In the genomic region with DNA sequence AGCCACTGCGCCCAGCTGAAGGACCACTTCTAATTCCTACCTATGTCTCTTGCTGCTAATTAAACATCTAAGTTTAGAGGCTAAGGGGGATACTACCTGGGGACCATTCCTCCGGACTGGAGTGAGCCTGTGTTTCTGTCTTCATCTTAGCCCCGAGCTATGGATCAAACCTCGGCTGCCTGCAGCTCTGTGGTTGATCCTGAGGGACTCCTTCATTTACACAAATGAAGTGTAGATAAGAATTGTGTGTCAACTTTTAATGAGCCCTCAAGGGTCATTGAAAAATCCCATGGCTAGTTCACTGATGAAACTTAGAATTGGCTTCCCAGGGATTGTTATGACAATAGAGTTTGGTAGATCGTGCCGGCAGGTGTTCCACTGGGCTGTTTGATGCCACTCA, we compare ENCODE assay signal across 22 cellular contexts. TPM values are rescaled to one million over a fixed set of nuclear protein-coding genes. Genes with fewer than 3 reads are reported as not detected.
DNase-seq lines count a peak whose midpoint lies in the region; ATAC-seq and TF ChIP-seq lines count a peak whose summit lies in the region.
"Had no signal": no experiment of that assay in that cellular context is flagged by ENCODE, and none has a peak within 500 bp of the region (broad histone marks: within the 10 kb centered on the region; RNA-seq: fewer than 3 reads in every experiment).

No MANE protein-coding gene starts in this region.

- H3K4me1 ChIP-seq in lower lobe of right lung = no peaks in the 10 kb centered on the region

- intact Hi-C loops in lower lobe of right lung (cut with DNase I) = no loop called here

- H3K4me3 ChIP-seq in lower lobe of right lung = no peak overlapping the region
- H3K4me3 ChIP-seq: GM12878 had no signal

- DNase-seq in NCI-H2196 (lab: John Stamatoyannopoulos, UW; ENCODE audit: unreplicated experiment) (peak; percentile 56), NCI-H2196 treated with DMSO at 0.1 percent for 48 hours (lab: John Stamatoyannopoulos, UW; ENCODE audit: unreplicated experiment) (no peak), DMS79 (lab: John Stamatoyannopoulos, UW) (peak; percentile 71), lower lobe of right lung (no peak), SHP77 treated with DMSO at 0.1 percent for 48 hours (lab: John Stamatoyannopoulos, UW) (no peak)
- no peak for DNase-seq in activated CD4-positive, alpha-beta T cell treated with anti-CD3 and anti-CD28 coated beads, Interleukin-2, amount 50 U/mL, for 1 hour
- DNase-seq: 8988T; C1 segment of cervical spinal cord; CD4-positive, CD25-positive, alpha-beta regulatory T cell; DMS153; DND-41; EL; GOT3; H7; HFFc6; IMR-90 had no signal

- no peaks in the 10 kb centered on the region for H3K9me3 ChIP-seq in lower lobe of right lung

- ATAC-seq in lower lobe of right lung = peak; percentile 44 to 53
- no peak for ATAC-seq in HG02870 (IDR thresholded peaks at IDR 0.05; ENCODE audit: unreplicated experiment)
- ATAC-seq: GM12878, HCT116 had no signal

- H3K27ac ChIP-seq in lower lobe of right lung = no peak overlapping the region

- no peaks in the 10 kb centered on the region for H3K36me3 ChIP-seq in lower lobe of right lung

- H3K27me3 ChIP-seq in lower lobe of right lung (ENCODE audit: low read depth) = no peaks in the 10 kb centered on the region

- no peak for TF ChIP-seq CTCF in lower lobe of right lung (IDR thresholded peaks at IDR 0.05)

RNA-seq across cellular contexts. Expression of a gene that starts 31.5 kb away (rescaled TPM):
- not detected for total RNA-seq in lower lobe of right lung
- total RNA-seq: A673; CD4-positive, CD25-positive, alpha-beta regulatory T cell; G401; GM12878; H7; HFFc6; IMR-90 had no signal

RNA-seq across cellular contexts. Expression of a gene that starts 51.0 kb away (rescaled TPM):
- total RNA-seq in lower lobe of right lung = not detected
- total RNA-seq: A673; B cell; CD4-positive, CD25-positive, alpha-beta regulatory T cell; H7; HFFc6; IMR-90 had no signal

RNA-seq across cellular contexts. Expression of a gene that starts 59.5 kb away (rescaled TPM):
- not detected for total RNA-seq in lower lobe of right lung
- total RNA-seq: A673; B cell; CD4-positive, CD25-positive, alpha-beta regulatory T cell; G401; GM12878; H7; HFFc6; IMR-90 had no signal

Comparison
In these comparisons a context has a peak if more than half of its experiments do, and no peak if none do; other contexts are left out.
1. DNase-seq: peak in NCI-H2196 (single experiment) and DMS79 (single experiment); none in NCI-H2196 treated with DMSO at 0.1 percent for 48 hours (single experiment), lower lobe of right lung (single experiment), SHP77 treated with DMSO at 0.1 percent for 48 hours (single experiment) and activated CD4-positive, alpha-beta T cell treated with anti-CD3 and anti-CD28 coated beads, Interleukin-2, amount 50 U/mL, for 1 hour (single experiment).